8 cellular contexts compared by ENCODE assay signal in the genomic region with DNA sequence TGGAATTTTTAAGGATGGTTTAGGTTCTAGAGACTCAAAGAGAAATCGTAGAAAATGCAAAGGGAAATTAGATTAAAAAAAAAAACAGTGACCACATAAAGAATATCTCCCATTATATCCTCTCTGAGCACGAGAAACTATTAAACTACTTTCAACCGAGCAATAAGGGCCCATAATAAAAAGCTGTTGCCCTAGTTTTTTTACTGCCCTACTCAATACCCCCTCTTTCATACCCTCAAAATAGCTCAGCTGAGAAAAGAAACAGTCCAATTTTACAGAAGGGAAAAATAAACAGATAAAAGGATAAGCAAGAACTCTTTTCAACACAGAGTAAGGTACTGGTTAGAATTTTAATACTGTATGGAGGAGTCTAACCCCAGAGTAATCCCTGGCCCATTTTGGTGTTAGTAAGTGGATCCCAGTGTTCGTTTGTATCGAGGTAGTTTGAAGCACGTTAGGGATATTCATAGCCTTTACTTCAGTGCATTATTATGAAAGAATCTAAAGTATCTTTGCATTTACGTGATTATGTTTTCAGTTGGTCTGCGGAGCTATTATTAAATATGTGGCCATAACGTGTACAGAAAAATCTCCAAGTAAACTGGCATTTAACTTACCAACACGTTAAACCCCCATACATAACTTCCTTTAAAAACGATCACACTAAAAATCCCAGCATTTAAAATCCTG. TPM values are rescaled to one million over a fixed set of nuclear protein-coding genes. Genes with fewer than 3 reads are reported as not detected.
DNase-seq lines count a peak whose midpoint lies in the region; ATAC-seq, FAIRE-seq and TF ChIP-seq lines count a peak whose summit lies in the region.

No MANE protein-coding gene starts in this region.

- H3K79me2 ChIP-seq in K562 (ENCODE audit: control insufficient read depth, insufficient read depth, low read length) (peaks cover 58% of the 10 kb centered on the region), mesendoderm (ENCODE audit: control insufficient read depth, insufficient read depth, low read length) (peaks cover 21% of the 10 kb centered on the region)

- H3K27me3 ChIP-seq in K562 (ENCODE audit: control insufficient read depth in 2 of 2, insufficient read depth in 2 of 2, low read length in 2 of 2), result no peaks in the 10 kb centered on the region; a peak in 1 of 5 replicates
- H3K27me3 ChIP-seq in mesendoderm (ENCODE audit: insufficient read depth, low read length, poor library complexity), result no peaks in the 10 kb centered on the region

- H2AK5ac ChIP-seq in mesendoderm (ENCODE audit: low read length), result no peak overlapping the region

- BruUV-seq in K562 (replicated peaks; lab: Mats Ljungman, UMichigan), result TSS peak; percentile 69

- H3K27ac ChIP-seq in K562 (ENCODE audit: extremely low read depth, low read depth, low read length) (peak overlapping the region; percentile 85), mesendoderm (ENCODE audit: low read depth, low read length) (peak overlapping the region; percentile 97)

- WGBS in K562 (ENCODE audit: insufficient coverage, low coverage, missing lambda C conversion rate), result 2% methylated on average over 11 of the region's 11 CpGs
- no CpG with 5 or more reads among the region's 11 CpGs for WGBS in mesendoderm (ENCODE audit: extremely low coverage, insufficient coverage, low lambda C conversion rate)

- no peaks in the 10 kb centered on the region for H3K9me3 ChIP-seq in K562 (replicated peaks; ENCODE audit: control insufficient read depth, insufficient read depth, low read depth, low read length)

- H2BK120ac ChIP-seq in mesendoderm (ENCODE audit: low read depth, low read length), result no peak overlapping the region

- peak overlapping the region; percentile 96 for H3K4me2 ChIP-seq in K562 (ENCODE audit: insufficient read depth, low read length)
- peak overlapping the region; percentile 2 for H3K4me2 ChIP-seq in mesendoderm (ENCODE audit: low read length)

- TF ChIP-seq EP300 in K562 (IDR thresholded peaks at IDR 0.05; ENCODE audit: low read length), result no peak

- CTCF ChIA-PET in K562 (lab: Yijun Ruan, JAX; ENCODE audit: low intra/inter-chr PET ratio), result no interaction called here

- no peak overlapping the region for H2BK5ac ChIP-seq in mesendoderm (ENCODE audit: low read length)

- H3K56ac ChIP-seq in mesendoderm (ENCODE audit: low read length), result peak overlapping the region; percentile 95

- H3K36me3 ChIP-seq in K562 (ENCODE audit: control insufficient read depth, insufficient read depth, low read length), result peaks cover 29% of the 10 kb centered on the region
- peaks cover 1% of the 10 kb centered on the region for H3K36me3 ChIP-seq in mesendoderm (ENCODE audit: control insufficient read depth, insufficient read depth, low read length)

- peak overlapping the region; percentile 39 for H3K18ac ChIP-seq in mesendoderm (ENCODE audit: low read length)

- TF ChIP-seq POLR2A in K562 (conservative IDR thresholded peaks at IDR 0.05), result no peak; the same call in 1 of the 2 replicates

- intact Hi-C loops in K562 (cut with micrococcal nuclease), result loop anchor here (1.0 to 5.0 kb wide), 3 partner anchors 18 to 112 kb away; no protein-coding TSS in a partner anchor

- in situ Hi-C loops in K562 (cut with MboI), result no loop called here

- no peak for FAIRE-seq in K562 (lab: Jason Lieb, UNC)

- DNase-seq in stimulated activated naive CD8-positive, alpha-beta T cell treated with anti-CD3 and anti-CD28 coated beads, Interleukin-15, Interleukin-2, amounts not matched to agents 100 U/mL and 50 U/mL, for 24 hours, result no peak
- no peak for DNase-seq in K562 (ENCODE audit: extremely low read depth in 1 of 4, low spot score in 3 of 4)
- DNase-seq in mesendoderm, result no peak
- no peak for DNase-seq in effector CD4-positive, alpha-beta T cell
- DNase-seq in activated CD4-positive, CD25-positive, alpha-beta regulatory T cell (lab: John Stamatoyannopoulos, UW), result no peak
- DNase-seq in activated gamma-delta T cell treated with Interleukin-2 at 50 U/mL for 16 hours, result no peak

- peaks cover 37% of the 10 kb centered on the region in 2 experiments for H3K4me1 ChIP-seq in K562 (replicated peaks in 1 of 2; ENCODE audit: control insufficient read depth in 2 of 2, insufficient read depth in 2 of 2, low read length in 2 of 2)
- H3K4me1 ChIP-seq in mesendoderm (ENCODE audit: control insufficient read depth, low read depth, low read length), result peaks cover 13% of the 10 kb centered on the region

- H3K4ac ChIP-seq in mesendoderm (ENCODE audit: low read depth, low read length), result no peak overlapping the region

- no peak overlapping the region for H4K8ac ChIP-seq in mesendoderm (ENCODE audit: low read depth, low read length)

- H4K5ac ChIP-seq in mesendoderm (ENCODE audit: low read length), result no peak overlapping the region

- TF ChIP-seq RAD21 in K562 (CRISPR knock-in tag; conservative IDR thresholded peaks at IDR 0.05 in 1 of 2, IDR thresholded peaks at IDR 0.05 in 1 of 2), result no peak; a peak in 1 of 4 replicates

- peak overlapping the region; percentile 75 for H3K4me3 Mint-ChIP-seq in stimulated activated naive CD8-positive, alpha-beta T cell treated with anti-CD3 and anti-CD28 coated beads, Interleukin-15, Interleukin-2, amounts not matched to agents 100 ng/mL and 50 ng/mL, for 24 hours

- peaks cover 58% of the 10 kb centered on the region for H3K27me3 Mint-ChIP-seq in stimulated activated naive CD8-positive, alpha-beta T cell treated with anti-CD3 and anti-CD28 coated beads, Interleukin-15, Interleukin-2, amounts not matched to agents 100 ng/mL and 50 ng/mL, for 24 hours

- TF ChIP-seq CTCF in K562 (IDR thresholded peaks at IDR 0.05 in 2 of 3, conservative IDR thresholded peaks at IDR 0.05 in 1 of 3; ENCODE audit: insufficient read depth in 2 of 3, low read depth in 1 of 3, low read length in 3 of 3), result no peak

- peak overlapping the region; percentile 81 for H3K4me3 ChIP-seq in K562
- no peak overlapping the region for H3K4me3 ChIP-seq in mesendoderm (ENCODE audit: low read length)

- peaks cover 42% of the 10 kb centered on the region for H3K4me1 Mint-ChIP-seq in stimulated activated naive CD8-positive, alpha-beta T cell treated with anti-CD3 and anti-CD28 coated beads, Interleukin-15, Interleukin-2, amounts not matched to agents 100 ng/mL and 50 ng/mL, for 24 hours (ENCODE audit: low read depth)

- no peak overlapping the region for H3K27ac Mint-ChIP-seq in stimulated activated naive CD8-positive, alpha-beta T cell treated with anti-CD3 and anti-CD28 coated beads, Interleukin-15, Interleukin-2, amounts not matched to agents 100 ng/mL and 50 ng/mL, for 24 hours

- POLR2A ChIA-PET in K562 (lab: Yijun Ruan, JAX), result interaction anchor here (0.7 to 3.8 kb wide), 25 partner anchors 8 to 235 kb away, joined by 3 to 50 read pairs (median 5); partner anchors contain the start of gene RFESD

- peak overlapping the region; percentile 46 to 92; a peak in 3 of 4 replicates for H3K9ac ChIP-seq in K562 (ENCODE audit: insufficient read depth in 1 of 2, low read depth in 2 of 2, low read length in 2 of 2)
- H3K9ac ChIP-seq in mesendoderm (ENCODE audit: low read length), result peak overlapping the region; percentile 87

- no peak for ATAC-seq in stimulated activated naive CD8-positive, alpha-beta T cell treated with anti-CD3 and anti-CD28 coated beads, Interleukin-15, Interleukin-2, amounts not matched to agents 100 U/mL and 50 U/mL, for 24 hours
- ATAC-seq in K562 (peak; percentile 1; the same call in 2 of the 3 replicates), HG03460 (IDR thresholded peaks at IDR 0.05; ENCODE audit: unreplicated experiment) (no peak)

- no peaks in the 10 kb centered on the region for H3K9me3 Mint-ChIP-seq in stimulated activated naive CD8-positive, alpha-beta T cell treated with anti-CD3 and anti-CD28 coated beads, Interleukin-15, Interleukin-2, amounts not matched to agents 100 ng/mL and 50 ng/mL, for 24 hours

- peaks cover 9% of the 10 kb centered on the region for H3K79me1 ChIP-seq in mesendoderm (ENCODE audit: low read length)

- H3K23ac ChIP-seq in mesendoderm (ENCODE audit: low read length), result no peak overlapping the region

- no peaks in the 10 kb centered on the region for H3K9me1 ChIP-seq in K562 (ENCODE audit: control insufficient read depth, insufficient read depth, low read length)

- no peak overlapping the region for H2AFZ ChIP-seq in K562 (ENCODE audit: low read depth, low read length)

- no peak overlapping the region for H2BK15ac ChIP-seq in mesendoderm (replicated peaks; ENCODE audit: low read depth)

- no peaks in the 10 kb centered on the region for H4K20me1 ChIP-seq in K562 (replicated peaks; ENCODE audit: control insufficient read depth, insufficient read depth, low read length)

- H3K36me3 Mint-ChIP-seq in stimulated activated naive CD8-positive, alpha-beta T cell treated with anti-CD3 and anti-CD28 coated beads, Interleukin-15, Interleukin-2, amounts not matched to agents 100 ng/mL and 50 ng/mL, for 24 hours (ENCODE audit: low read depth), result no peaks in the 10 kb centered on the region

RNA-seq across cellular contexts. Expression of gene RHOBTB3, which starts 1.0 kb away (rescaled TPM):
- total RNA-seq in K562 (2011; cell fraction: chromatin; rRNA removed; ENCODE audit: low replicate concordance), result 221 and 302 TPM in 2 replicates
- 117 and 137 TPM in 2 replicates for total RNA-seq in K562 (2011; cell fraction: nucleolus; rRNA removed)
- 147 and 234 TPM in 2 replicates for total RNA-seq in K562 (2011; cell fraction: nucleoplasm; rRNA removed)
- total RNA-seq in K562 (2014; rRNA removed) (107 and 112 TPM in 2 replicates), K562 (2014; rRNA removed; fragmentation: Illumina TruSeq; extraction: Trizol) (142 and 164 TPM in 2 replicates), K562 (2015; rRNA removed; fragmentation: Illumina TruSeq; extraction: Trizol) (133 and 143 TPM in 2 replicates), K562 (2021) (124 and 142 TPM in 2 replicates)
- polyA plus RNA-seq in K562 (2011; rRNA removed) (128 and 166 TPM in 2 replicates), K562 (2014; fragmentation: Illumina TruSeq; extraction: Trizol) (111 and 115 TPM in 2 replicates), K562 (2014; fragmentation: Nextera tagmentation; extraction: Ambion mirVana) (10 to 100 TPM; 39.7 to 53.0 TPM), K562 (2014; rRNA removed) (78.4 and 81.2 TPM in 2 replicates)
- polyA plus RNA-seq in K562 (2011; cell fraction: cytosol; rRNA removed), result 180 and 257 TPM in 2 replicates
- polyA plus RNA-seq in K562 (2011; cell fraction: nucleus; rRNA removed), result 207 and 234 TPM in 2 replicates
- 73.9 and 97.8 TPM in 2 replicates for polyA plus RNA-seq in K562 (2012)
- 373 and 438 TPM in 2 replicates for polyA minus RNA-seq in K562 (2011; rRNA and poly(A)+ RNA removed)
- polyA minus RNA-seq in K562 (2011; cell fraction: cytosol; rRNA and poly(A)+ RNA removed), result 200 and 263 TPM in 2 replicates
- 246 and 302 TPM in 2 replicates for polyA minus RNA-seq in K562 (2011; cell fraction: nucleus; rRNA and poly(A)+ RNA removed)
- 18.0 TPM for polyA plus RNA-seq in mesendoderm (2013, experiment 1 of 2)
- polyA plus RNA-seq in mesendoderm (2013, experiment 2 of 2), result 20.0 TPM

RNA-seq across cellular contexts. Expression of gene SPATA9, which starts 47.4 kb away (rescaled TPM):
- not detected in 2 replicates for total RNA-seq in K562 (2011; cell fraction: chromatin; rRNA removed; ENCODE audit: low replicate concordance)
- not detected in 2 replicates for total RNA-seq in K562 (2011; cell fraction: nucleolus; rRNA removed)
- not detected in 2 replicates for total RNA-seq in K562 (2011; cell fraction: nucleoplasm; rRNA removed)
- total RNA-seq in K562 (2014; rRNA removed) (0.24 TPM in 1 of 2 replicates, not detected in the other), K562 (2014; rRNA removed; fragmentation: Illumina TruSeq; extraction: Trizol) (not detected in 2 replicates), K562 (2015; rRNA removed; fragmentation: Illumina TruSeq; extraction: Trizol) (0.40 TPM in 1 of 2 replicates, not detected in the other), K562 (2021) (0.11 TPM in 1 of 2 replicates, not detected in the other)
- polyA plus RNA-seq in K562 (2011; rRNA removed) (0.28 and 0.38 TPM in 2 replicates), K562 (2014; fragmentation: Illumina TruSeq; extraction: Trizol) (0.16 TPM in 1 of 2 replicates, not detected in the other), K562 (2014; fragmentation: Nextera tagmentation; extraction: Ambion mirVana) (1 to 10 TPM; 3.4 to 5.5 TPM), K562 (2014; rRNA removed) (0.05 and 0.16 TPM in 2 replicates)
- polyA plus RNA-seq in K562 (2011; cell fraction: cytosol; rRNA removed), result 0.09 TPM in 1 of 2 replicates, not detected in the other
- polyA plus RNA-seq in K562 (2011; cell fraction: nucleus; rRNA removed), result 0.14 and 0.24 TPM in 2 replicates
- 1.6 and 1.8 TPM in 2 replicates for polyA plus RNA-seq in K562 (2012)
- polyA minus RNA-seq in K562 (2011; rRNA and poly(A)+ RNA removed), result 0.18 TPM in 1 of 2 replicates, not detected in the other
- not detected in 2 replicates for polyA minus RNA-seq in K562 (2011; cell fraction: cytosol; rRNA and poly(A)+ RNA removed)
- polyA minus RNA-seq in K562 (2011; cell fraction: nucleus; rRNA and poly(A)+ RNA removed), result not detected in 2 replicates
- polyA plus RNA-seq in mesendoderm (2013, experiment 1 of 2), result not detected
- not detected for polyA plus RNA-seq in mesendoderm (2013, experiment 2 of 2)
